9 cellular contexts compared by ENCODE assay signal in the genomic region with DNA sequence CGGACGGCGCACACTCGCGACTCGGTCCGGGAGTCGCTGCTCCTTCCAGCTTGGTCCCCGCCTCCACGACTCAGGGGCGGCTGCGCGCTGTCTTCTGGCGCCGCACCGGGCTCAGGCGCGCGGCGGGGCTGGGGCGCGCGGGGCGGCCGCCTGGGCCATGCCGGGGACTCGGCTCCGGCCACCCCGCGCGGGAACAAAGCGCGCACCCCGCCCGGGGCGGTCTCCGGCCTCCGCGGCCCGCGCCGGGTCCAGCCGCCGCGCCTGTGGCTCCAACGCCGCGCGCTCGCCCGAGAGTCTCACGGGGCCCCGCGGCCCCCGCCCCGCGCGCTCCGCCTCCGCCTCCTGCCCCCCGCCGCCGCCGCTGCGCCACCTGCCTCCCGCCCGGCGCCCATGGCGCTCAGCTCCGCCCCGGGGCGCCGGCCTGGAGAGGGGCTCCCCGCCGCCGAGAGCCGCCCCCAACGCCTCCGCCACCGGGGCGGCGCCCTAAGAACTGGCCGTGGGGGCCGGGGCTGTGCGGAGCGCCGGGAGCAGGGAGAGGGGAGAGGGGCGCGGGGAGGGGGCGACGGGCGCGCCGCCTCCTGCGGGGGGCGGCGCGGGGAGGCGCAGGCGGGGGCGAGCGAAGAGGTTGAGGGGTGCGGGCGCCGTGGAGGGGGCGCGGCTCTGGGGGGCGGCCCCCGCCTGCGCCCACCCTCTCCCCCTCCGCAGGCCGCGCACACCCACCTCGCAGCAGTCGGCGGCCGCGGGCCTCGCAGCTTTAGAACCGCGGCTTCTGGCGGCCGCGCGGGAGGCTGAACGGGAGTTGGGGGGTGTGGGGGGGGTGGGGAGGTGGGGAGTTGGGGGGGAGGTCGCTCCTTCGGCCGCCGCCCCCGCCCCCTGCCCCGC. TPM values are rescaled to one million over a fixed set of nuclear protein-coding genes. Genes with fewer than 3 reads are reported as not detected.
DNase-seq lines count a peak whose midpoint lies in the region; ATAC-seq and TF ChIP-seq lines count a peak whose summit lies in the region.
"Had no signal": no experiment of that assay in that cellular context is flagged by ENCODE, and none has a peak within 500 bp of the region (broad histone marks: within the 10 kb centered on the region; RNA-seq: fewer than 3 reads in every experiment).

No MANE protein-coding gene starts in this region.

- H3K4me1 ChIP-seq in OCI-LY1 (ENCODE audit: insufficient read depth, low read length, severe bottlenecking) (peaks cover 53% of the 10 kb centered on the region), urinary bladder (ENCODE audit: insufficient read depth) (no peaks in the 10 kb centered on the region)

- H3K4me3 ChIP-seq in OCI-LY1 (ENCODE audit: low read depth, low read length, poor library complexity, severe bottlenecking) = peak overlapping the region; percentile 65
- peak overlapping the region; percentile 53 for H3K4me3 ChIP-seq in iPS-18c (ENCODE audit: insufficient read depth, low read depth, low read length)
- peak overlapping the region; percentile 61 for H3K4me3 ChIP-seq in urinary bladder (ENCODE audit: low read depth, low read length)

- peaks cover 5% of the 10 kb centered on the region; the same call in 1 of the 2 replicates for H3F3A ChIP-seq in OCI-LY1 (ENCODE audit: insufficient read depth, low read length)

- peak overlapping the region; percentile 65 for H3K4me2 ChIP-seq in OCI-LY1 (ENCODE audit: low read length)

- H3K9ac ChIP-seq in OCI-LY1 (ENCODE audit: low read length) = peak overlapping the region; percentile 58

- peak; percentile 33 for ATAC-seq in stimulated activated naive CD8-positive, alpha-beta T cell treated with anti-CD3 and anti-CD28 coated beads, Interleukin-15, amount 100 ng/mL, for 72 hours
- ATAC-seq in stimulated activated naive CD8-positive, alpha-beta T cell treated with anti-CD3 and anti-CD28 coated beads, Interleukin-15, Interleukin-2, amounts not matched to agents 100 U/mL and 50 U/mL, for 24 hours = no peak

- no peaks in the 10 kb centered on the region for H3K79me2 ChIP-seq in OCI-LY1 (ENCODE audit: insufficient read depth, low read length)

- no peak for DNase-seq in stimulated activated naive CD8-positive, alpha-beta T cell treated with anti-CD3 and anti-CD28 coated beads, Interleukin-15, amount 100 ng/mL, for 72 hours
- DNase-seq in stimulated activated naive CD8-positive, alpha-beta T cell treated with anti-CD3 and anti-CD28 coated beads, Interleukin-15, Interleukin-2, amounts not matched to agents 100 U/mL and 50 U/mL, for 24 hours = no peak
- no peak for DNase-seq in KBM-7
- DNase-seq in NOMO-1 treated with DMSO at 0.1 percent for 48 hours (lab: John Stamatoyannopoulos, UW; ENCODE audit: unreplicated experiment) = no peak
- DNase-seq in hepatic stellate cell (ENCODE audit: low spot score) = no peak

- in situ Hi-C loops in KBM-7 (cut with MboI; ENCODE audit: low pct_unique_long_range_greater_than_20kb, low sequenced_read_pairs) = no loop called here

- no peaks in the 10 kb centered on the region for H3K9me3 Mint-ChIP-seq in stimulated activated naive CD8-positive, alpha-beta T cell treated with anti-CD3 and anti-CD28 coated beads, Interleukin-15, amount 100 ng/mL, for 72 hours
- H3K9me3 Mint-ChIP-seq: mesothelial cell of epicardium had no signal

- peaks cover 15% of the 10 kb centered on the region for H3K4me1 Mint-ChIP-seq in stimulated activated naive CD8-positive, alpha-beta T cell treated with anti-CD3 and anti-CD28 coated beads, Interleukin-15, amount 100 ng/mL, for 72 hours

- H3K27ac Mint-ChIP-seq in stimulated activated naive CD8-positive, alpha-beta T cell treated with anti-CD3 and anti-CD28 coated beads, Interleukin-15, amount 100 ng/mL, for 72 hours = no peak overlapping the region
- H3K27ac Mint-ChIP-seq: mesothelial cell of epicardium had no signal

- H3K27me3 ChIP-seq in OCI-LY1 (ENCODE audit: insufficient read depth, low read length) = peaks cover 7% of the 10 kb centered on the region; the same call in 1 of the 2 replicates

- H3K27me3 Mint-ChIP-seq in stimulated activated naive CD8-positive, alpha-beta T cell treated with anti-CD3 and anti-CD28 coated beads, Interleukin-15, amount 100 ng/mL, for 72 hours = peaks cover 89% of the 10 kb centered on the region

- WGBS in urinary bladder = 1% methylated on average over 126 of the region's 132 CpGs

- H4K20me1 ChIP-seq in OCI-LY1 (ENCODE audit: insufficient read depth, low read length) = no peaks in the 10 kb centered on the region

- no peak for TF ChIP-seq CTCF in OCI-LY1 (IDR thresholded peaks at IDR 0.05; ENCODE audit: low read length)

- peaks cover 12% of the 10 kb centered on the region for H3K36me3 ChIP-seq in OCI-LY1 (ENCODE audit: insufficient read depth, low read length)
- no peaks in the 10 kb centered on the region for H3K36me3 ChIP-seq in urinary bladder (ENCODE audit: insufficient read depth)

- H2AFZ ChIP-seq in OCI-LY1 (ENCODE audit: low read length) = no peak overlapping the region

- no peak overlapping the region for H3K27ac ChIP-seq in OCI-LY1 (ENCODE audit: low read depth, low read length, poor library complexity, severe bottlenecking)
- H3K27ac ChIP-seq in urinary bladder (ENCODE audit: low read depth) = no peak overlapping the region

- H3K9me2 ChIP-seq in OCI-LY1 (ENCODE audit: low read depth, low read length) = no peaks in the 10 kb centered on the region

- no peaks in the 10 kb centered on the region for H3K9me3 ChIP-seq in OCI-LY1 (ENCODE audit: low read length)
- H3K9me3 ChIP-seq in iPS-18c (ENCODE audit: control insufficient read depth, insufficient read depth, low read length) = peaks cover 2% of the 10 kb centered on the region

- no peak overlapping the region for H3K4me3 Mint-ChIP-seq in stimulated activated naive CD8-positive, alpha-beta T cell treated with anti-CD3 and anti-CD28 coated beads, Interleukin-15, amount 100 ng/mL, for 72 hours

RNA-seq across cellular contexts. Expression of a gene that starts 35.7 kb away (rescaled TPM):
- 1.5 TPM for total RNA-seq in urinary bladder
- 6.2 TPM for polyA plus RNA-seq in urinary bladder
